Comparison of ENCODE assay signal across 13 cellular contexts in the genomic region with DNA sequence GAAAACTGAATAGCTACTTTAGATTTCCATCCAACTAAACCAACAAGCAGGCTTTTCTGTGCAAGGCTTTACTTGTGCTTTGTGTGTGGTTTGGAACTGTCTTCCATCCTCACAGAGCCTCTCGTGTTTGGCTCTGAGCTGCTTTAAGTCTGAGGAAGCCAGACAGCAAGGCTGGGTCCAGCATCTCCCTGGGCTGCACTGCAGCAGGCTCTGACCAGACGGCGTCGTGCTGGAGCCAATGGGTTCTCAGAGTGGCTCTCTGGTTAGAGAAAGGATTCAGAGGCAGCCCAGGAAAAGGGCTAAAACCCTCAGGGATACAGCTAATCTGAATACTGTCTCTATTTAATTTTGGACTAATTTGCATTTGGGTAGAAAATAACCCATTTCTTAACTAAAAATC.
"Had no signal": no experiment of that assay in that cellular context is flagged by ENCODE, and none has a peak within 500 bp of the region (broad histone marks: within the 10 kb centered on the region; RNA-seq: fewer than 3 reads in every experiment).

No MANE protein-coding gene starts in this region.

- H3K9me3 ChIP-seq: heart left ventricle, stomach, tibial artery, uterus had no signal

- H3K27me3 Mint-ChIP-seq: memory B cell, T-cell had no signal

- H3K4me3 ChIP-seq: heart left ventricle, stomach, tibial artery, uterus had no signal

- H3K4me1 ChIP-seq: heart left ventricle, stomach, uterus had no signal

- H3K27me3 ChIP-seq: heart left ventricle, stomach, tibial artery, uterus had no signal

- H3K27ac Mint-ChIP-seq: activated T-helper 1 cell treated with anti-CD3 and anti-CD28 coated beads, Interleukin-12 subunit alpha, Interleukin-12 subunit beta, Interleukin-2, Interleukin-4 antibody, amounts not matched to agents 30 ng/mL and 10 ng/mL and 1 ng/mL, durations not matched to agents 14 hours and 24 hours and 36 hours; memory B cell; nephron; T-cell had no signal

- H3K36me3 ChIP-seq: tibial artery, uterus had no signal

- H3K4me3 Mint-ChIP-seq: activated T-helper 1 cell treated with anti-CD3 and anti-CD28 coated beads, Interleukin-12 subunit alpha, Interleukin-12 subunit beta, Interleukin-2, Interleukin-4 antibody, amounts not matched to agents 30 ng/mL and 10 ng/mL and 1 ng/mL, durations not matched to agents 14 hours and 24 hours and 36 hours; memory B cell; nephron; T-cell had no signal

- H3K27ac ChIP-seq: heart left ventricle, stomach, tibial artery, uterus had no signal

- H3K4me1 Mint-ChIP-seq: memory B cell, T-cell had no signal

- H3K9me3 Mint-ChIP-seq: activated T-helper 1 cell treated with anti-CD3 and anti-CD28 coated beads, Interleukin-12 subunit alpha, Interleukin-12 subunit beta, Interleukin-2, Interleukin-4 antibody, amounts not matched to agents 30 ng/mL and 10 ng/mL and 1 ng/mL, durations not matched to agents 14 hours and 24 hours and 36 hours; memory B cell; nephron; T-cell had no signal

- DNase-seq: activated CD4-positive, alpha-beta T cell treated with anti-CD3 and anti-CD28 coated beads for 48 hours; activated naive CD4-positive, alpha-beta T cell; central memory CD4-positive, alpha-beta T cell; erythroblast; heart left ventricle; stimulated activated CD4-positive, alpha-beta T cell treated with anti-CD3 and anti-CD28 coated beads, Interleukin-4, amount 100 ng/mL, for 4 hours; stomach; T-cell; tibial artery; uterus had no signal
